In genomic region chr12:57628280-57629191, GRCh38 we compare ENCODE assay signal across 1 cellular context.
TF ChIP-seq lines count a peak whose summit lies in the region.

No MANE protein-coding gene starts in this region.

TF ChIP-seq in IMR-90, 13 proteins besides CTCF, POLR2A, EP300 and RAD21 (continued from another document):
- no peak for TF ChIP-seq RFX5 (IDR thresholded peaks at IDR 0.05; ENCODE audit: low read depth, low read length)
- TF ChIP-seq FOS (IDR thresholded peaks at IDR 0.05; ENCODE audit: low read depth, low read length), result no peak
- no peak for TF ChIP-seq USF2 (IDR thresholded peaks at IDR 0.05; ENCODE audit: low read depth, low read length)
- TF ChIP-seq CEBPB (IDR thresholded peaks at IDR 0.05; ENCODE audit: low read depth, low read length), result no peak
- TF ChIP-seq MXI1 (IDR thresholded peaks at IDR 0.05; ENCODE audit: borderline replicate concordance, low read depth, low read length), result no peak
- no peak for TF ChIP-seq CHD1 (IDR thresholded peaks at IDR 0.05; ENCODE audit: low read depth, low read length)
- TF ChIP-seq RCOR1 (IDR thresholded peaks at IDR 0.05; ENCODE audit: insufficient replicate concordance, low read length), result no peak
- no peak for TF ChIP-seq NFE2L2 (IDR thresholded peaks at IDR 0.05; ENCODE audit: low read depth, low read length)
- no peak for TF ChIP-seq BHLHE40 (IDR thresholded peaks at IDR 0.05; ENCODE audit: low read depth, low read length)
